Comparison of ENCODE assay signal across 1 cellular context in genomic region chr4:73069338-73070071, GRCh38.
TF ChIP-seq lines count a peak whose summit lies in the region.

TSS of gene COX18 (minus strand) at chr4:73069716. CDS start at chr4:73069649, 67 bp downstream.

TF ChIP-seq in HepG2, 621 proteins besides CTCF, POLR2A, EP300 and RAD21 (continued from another document and continues in another):
- TF ChIP-seq CENPBD1 (CRISPR knock-in tag; IDR thresholded peaks at IDR 0.05; ENCODE audit: borderline replicate concordance, low read depth) (no peak; the same call in 1 of the 2 replicates), TARDBP (CRISPR knock-in tag; IDR thresholded peaks at IDR 0.05) (peak; percentile 59; the same call in 1 of the 2 replicates), ZNF883 (CRISPR knock-in tag; IDR thresholded peaks at IDR 0.05; ENCODE audit: not compliant biosample characterization) (peak; percentile 93), HNRNPLL (IDR thresholded peaks at IDR 0.05; ENCODE audit: low read depth, low read length, poor library complexity, severe bottlenecking) (peak; percentile 85), MEIS2 (CRISPR knock-in tag; IDR thresholded peaks at IDR 0.05) (no peak), MBNL3 (CRISPR knock-in tag; conservative IDR thresholded peaks at IDR 0.05) (no peak), ZNF746 (CRISPR knock-in tag; IDR thresholded peaks at IDR 0.05) (peak; percentile 73; the same call in 1 of the 2 replicates), ESRRA (CRISPR knock-in tag; IDR thresholded peaks at IDR 0.05; ENCODE audit: low read depth) (peak; percentile 82), HNF1B (CRISPR knock-in tag; IDR thresholded peaks at IDR 0.05) (peak; percentile 51), ZSCAN29 (CRISPR knock-in tag; conservative IDR thresholded peaks at IDR 0.05) (peak; percentile 78), PHF21A (CRISPR knock-in tag; IDR thresholded peaks at IDR 0.05) (0 out of 2 replicates have a peak, but pooled peaks have one; percentile 40), CREM (IDR thresholded peaks at IDR 0.05) (peak; percentile 98), CREM (CRISPR knock-in tag; IDR thresholded peaks at IDR 0.05) (peak; percentile 77), ZBTB44 (CRISPR knock-in tag; IDR thresholded peaks at IDR 0.05) (0 out of 2 replicates have a peak, but pooled peaks have one; percentile 13), MED1 (CRISPR knock-in tag; IDR thresholded peaks at IDR 0.05) (peak; percentile 82), ONECUT2 (CRISPR knock-in tag; IDR thresholded peaks at IDR 0.05) (0 out of 2 replicates have a peak, but pooled peaks have one; percentile 31), LBX2 (CRISPR knock-in tag; IDR thresholded peaks at IDR 0.05; ENCODE audit: borderline replicate concordance) (peak; percentile 82; the same call in 1 of the 2 replicates), ZBTB38 (CRISPR knock-in tag; IDR thresholded peaks at IDR 0.05) (peak; percentile 74; the same call in 1 of the 2 replicates), YEATS4 (CRISPR knock-in tag; IDR thresholded peaks at IDR 0.05; ENCODE audit: borderline replicate concordance) (peak; percentile 94), IRF2 (CRISPR knock-in tag; IDR thresholded peaks at IDR 0.05) (peak; percentile 90), ISX (CRISPR knock-in tag; conservative IDR thresholded peaks at IDR 0.05) (no peak), RFX1 (IDR thresholded peaks at IDR 0.05) (no peak), ZNF556 (CRISPR knock-in tag; IDR thresholded peaks at IDR 0.05; ENCODE audit: borderline replicate concordance) (peak; percentile 83), SMAD9 (CRISPR knock-in tag; IDR thresholded peaks at IDR 0.05) (0 out of 2 replicates have a peak, but pooled peaks have one; percentile 69), ZNF775 (CRISPR knock-in tag; IDR thresholded peaks at IDR 0.05; ENCODE audit: borderline replicate concordance) (0 out of 2 replicates have a peak, but pooled peaks have one; percentile 53), EED (CRISPR knock-in tag; IDR thresholded peaks at IDR 0.05) (peak; percentile 93), TBP (CRISPR knock-in tag; IDR thresholded peaks at IDR 0.05) (no peak), CBX5 (CRISPR knock-in tag; IDR thresholded peaks at IDR 0.05; ENCODE audit: borderline replicate concordance) (peak; percentile 24; the same call in 1 of the 2 replicates), TIGD3 (CRISPR knock-in tag; IDR thresholded peaks at IDR 0.05; ENCODE audit: borderline replicate concordance) (no peak), ZNF572 (CRISPR knock-in tag; IDR thresholded peaks at IDR 0.05) (no peak), PHF8 (CRISPR knock-in tag; IDR thresholded peaks at IDR 0.05) (peak; percentile 98), ZNF136 (CRISPR knock-in tag; IDR thresholded peaks at IDR 0.05; ENCODE audit: low read depth) (no peak), ZNF10 (CRISPR knock-in tag; IDR thresholded peaks at IDR 0.05; ENCODE audit: borderline replicate concordance, low read depth) (peak; percentile 60; the same call in 1 of the 2 replicates), PRDM4 (CRISPR knock-in tag; IDR thresholded peaks at IDR 0.05; ENCODE audit: borderline replicate concordance) (no peak), NRL (CRISPR knock-in tag; IDR thresholded peaks at IDR 0.05; ENCODE audit: borderline replicate concordance) (peak; percentile 99), KLF15 (CRISPR knock-in tag; IDR thresholded peaks at IDR 0.05; ENCODE audit: borderline replicate concordance) (peak; percentile 92), YEATS2 (CRISPR knock-in tag; IDR thresholded peaks at IDR 0.05; ENCODE audit: borderline replicate concordance) (peak; percentile 89), ZNF557 (CRISPR knock-in tag; IDR thresholded peaks at IDR 0.05) (0 out of 2 replicates have a peak, but pooled peaks have one; percentile 27), HNF4G (IDR thresholded peaks at IDR 0.05; ENCODE audit: borderline replicate concordance, low read depth, low read length) (no peak), HNF4G (CRISPR knock-in tag; IDR thresholded peaks at IDR 0.05; ENCODE audit: borderline replicate concordance, low read depth) (peak; percentile 12; the same call in 1 of the 2 replicates), ZBED4 (CRISPR knock-in tag; IDR thresholded peaks at IDR 0.05; ENCODE audit: borderline replicate concordance) (peak; percentile 15; the same call in 1 of the 2 replicates), FOXP4 (CRISPR knock-in tag; IDR thresholded peaks at IDR 0.05) (peak; percentile 49; the same call in 1 of the 2 replicates), NR3C1 (CRISPR knock-in tag; IDR thresholded peaks at IDR 0.05) (no peak), ZGPAT (CRISPR knock-in tag; IDR thresholded peaks at IDR 0.05) (peak; percentile 95), ZNF296 (CRISPR knock-in tag; conservative IDR thresholded peaks at IDR 0.05) (peak; percentile 90; the same call in 1 of the 2 replicates), MTA1 (CRISPR knock-in tag; IDR thresholded peaks at IDR 0.05; ENCODE audit: borderline replicate concordance) (peak; percentile 90; the same call in 1 of the 2 replicates), BCL6 (CRISPR knock-in tag; IDR thresholded peaks at IDR 0.05) (peak; percentile 37; the same call in 1 of the 2 replicates), PREB (CRISPR knock-in tag; IDR thresholded peaks at IDR 0.05) (0 out of 2 replicates have a peak, but pooled peaks have one; percentile 11), ZFP36L2 (CRISPR knock-in tag; IDR thresholded peaks at IDR 0.05) (no peak)
